Comparison of ENCODE assay signal across 14 cellular contexts in the genomic region with DNA sequence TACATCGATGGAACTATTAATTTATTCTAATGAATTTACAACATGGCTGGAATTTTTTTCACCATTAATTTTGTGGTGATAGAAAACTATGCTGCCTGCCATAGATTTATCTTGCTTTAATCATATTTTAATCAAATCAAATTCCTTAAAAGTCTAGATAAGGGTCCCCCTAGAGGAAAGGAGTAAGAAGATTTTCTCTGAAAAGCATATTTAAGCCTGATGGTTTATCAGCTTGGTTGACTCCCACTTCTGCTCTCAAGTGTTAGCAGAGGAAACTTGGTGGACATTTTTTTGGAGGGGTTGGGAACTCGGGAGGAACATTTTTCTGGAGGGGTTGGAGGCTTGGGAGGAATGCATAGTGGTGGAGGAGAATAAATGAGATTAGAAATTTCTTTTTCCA.
DNase-seq lines count a peak whose midpoint lies in the region; ATAC-seq and TF ChIP-seq lines count a peak whose summit lies in the region.
"Had no signal": no experiment of that assay in that cellular context is flagged by ENCODE, and none has a peak within 500 bp of the region (broad histone marks: within the 10 kb centered on the region; RNA-seq: fewer than 3 reads in every experiment).

No MANE protein-coding gene starts in this region.

- H2AFZ ChIP-seq in SK-N-SH (ENCODE audit: low read depth) (no peak overlapping the region), neuronal stem cell (ENCODE audit: low read length) (no peak overlapping the region)

- no peak overlapping the region for H3K4me3 ChIP-seq in AG04450 (ENCODE audit: low read depth, low read length)
- no peak overlapping the region for H3K4me3 ChIP-seq in SK-N-SH (ENCODE audit: low read depth in 2 of 2, low read length in 1 of 2)
- no peak overlapping the region for H3K4me3 ChIP-seq in H7 (ENCODE audit: insufficient read depth, low read depth, low read length)
- H3K4me3 ChIP-seq in neuronal stem cell (ENCODE audit: low read length in 2 of 2), result no peak overlapping the region

- H4K91ac ChIP-seq in neuronal stem cell (ENCODE audit: low read depth, low read length, poor library complexity), result no peak overlapping the region

- H3K27ac ChIP-seq in AG04450 (ENCODE audit: low read depth, low read length), result no peak overlapping the region
- H3K27ac ChIP-seq in SK-N-SH (ENCODE audit: low read depth in 2 of 2, low read length in 1 of 2), result no peak overlapping the region
- no peak overlapping the region for H3K27ac ChIP-seq in neuronal stem cell (replicated peaks; ENCODE audit: low read length)

- no peak overlapping the region for H3K14ac ChIP-seq in neuronal stem cell (ENCODE audit: low read length)

- no peak for TF ChIP-seq EP300 in SK-N-SH (IDR thresholded peaks at IDR 0.05; ENCODE audit: borderline replicate concordance in 1 of 2, low read depth in 1 of 2, low read length in 1 of 2)

- no peak for TF ChIP-seq RAD21 in SK-N-SH (IDR thresholded peaks at IDR 0.05; ENCODE audit: low read length)

- 15% methylated on average over 2 of the region's 2 CpGs for WGBS in SK-N-SH (ENCODE audit: low lambda C conversion rate)
- WGBS in neuronal stem cell (ENCODE audit: extremely low coverage in 2 of 2, insufficient read length in 2 of 2, insufficient replicate concordance in 1 of 2), 2 donors, result no CpG with 5 or more reads among the region's 2 CpGs

- CTCF ChIA-PET in AG04450 (lab: Charles Lee) (interaction anchor here (0.7 to 1.5 kb wide), 2 partner anchors 184 to 600 kb away, joined by 3 to 7 read pairs; no protein-coding TSS in a partner anchor), SK-N-SH (lab: Yijun Ruan, JAX) (interaction anchor here (0.8 to 0.9 kb wide), 2 partner anchors 61 to 185 kb away, joined by 3 read pairs; no protein-coding TSS in a partner anchor)

- H3K4ac ChIP-seq in neuronal stem cell (ENCODE audit: low read length), result no peak overlapping the region

- no peaks in the 10 kb centered on the region for H3K27me3 ChIP-seq in AG04450 (ENCODE audit: control insufficient read depth, insufficient read depth, low read length)
- no peaks in the 10 kb centered on the region for H3K27me3 ChIP-seq in SK-N-SH (ENCODE audit: insufficient read depth)
- H3K27me3 ChIP-seq in H7 (ENCODE audit: control insufficient read depth, insufficient read depth, low read length), result no peaks in the 10 kb centered on the region
- H3K27me3 ChIP-seq in neuronal stem cell (ENCODE audit: control insufficient read depth in 3 of 3, insufficient read depth in 3 of 3, low read depth in 1 of 3, low read length in 3 of 3), result no peaks in the 10 kb centered on the region

- no peaks in the 10 kb centered on the region for H4K20me1 ChIP-seq in SK-N-SH (ENCODE audit: insufficient read depth)

- no peaks in the 10 kb centered on the region for H3F3A ChIP-seq in SK-N-SH (replicated peaks; ENCODE audit: insufficient read depth)

- H3K27ac Mint-ChIP-seq in HFFc6, result no peak overlapping the region
- H3K27ac Mint-ChIP-seq: activated CD8-positive, alpha-beta T cell treated with anti-CD3 and anti-CD28 coated beads for 36 hours; naive thymus-derived CD8-positive, alpha-beta T cell had no signal

- H3K23ac ChIP-seq in neuronal stem cell (ENCODE audit: low read depth, low read length, poor library complexity), result no peak overlapping the region

- no peak for ATAC-seq in HG03520 (IDR thresholded peaks at IDR 0.05; ENCODE audit: unreplicated experiment)
- ATAC-seq: activated CD8-positive, alpha-beta T cell treated with anti-CD3 and anti-CD28 coated beads for 36 hours; naive thymus-derived CD8-positive, alpha-beta T cell had no signal

- peaks cover 19% of the 10 kb centered on the region for H3K27me3 Mint-ChIP-seq in HFFc6 (ENCODE audit: insufficient read depth)

- no peaks in the 10 kb centered on the region for H3K36me3 Mint-ChIP-seq in HFFc6 (ENCODE audit: low read depth)
- H3K36me3 Mint-ChIP-seq: naive thymus-derived CD8-positive, alpha-beta T cell had no signal

- H2BK12ac ChIP-seq in neuronal stem cell (ENCODE audit: low read length), result no peak overlapping the region

- H2BK120ac ChIP-seq in neuronal stem cell (ENCODE audit: low read depth, low read length), result no peak overlapping the region

- H3K4me2 ChIP-seq in SK-N-SH, result no peak overlapping the region
- no peak overlapping the region for H3K4me2 ChIP-seq in neuronal stem cell (ENCODE audit: insufficient read depth, low read length, poor library complexity, severe bottlenecking)

- H3K36me3 ChIP-seq in SK-N-SH (replicated peaks in 1 of 2; ENCODE audit: control insufficient read depth in 1 of 2, insufficient read depth in 2 of 2, low read length in 1 of 2) (no peaks in the 10 kb centered on the region), H7 (replicated peaks; ENCODE audit: control insufficient read depth, insufficient read depth, low read length) (no peaks in the 10 kb centered on the region), neuronal stem cell (replicated peaks in 1 of 2; ENCODE audit: control insufficient read depth in 2 of 2, insufficient read depth in 2 of 2, low read length in 2 of 2) (no peaks in the 10 kb centered on the region)

- H3K9me3 ChIP-seq in AG04450 (ENCODE audit: control insufficient read depth, insufficient read depth, low read length), result no peaks in the 10 kb centered on the region
- no peaks in the 10 kb centered on the region for H3K9me3 ChIP-seq in SK-N-SH
- no peaks in the 10 kb centered on the region for H3K9me3 ChIP-seq in neuronal stem cell (replicated peaks in 1 of 2; ENCODE audit: control insufficient read depth in 2 of 2, insufficient read depth in 1 of 2, low read depth in 1 of 2, low read length in 2 of 2)

- H3K9ac ChIP-seq in SK-N-SH (no peak overlapping the region), neuronal stem cell (ENCODE audit: low read depth, low read length, poor library complexity) (no peak overlapping the region)

- no peaks in the 10 kb centered on the region for H3K9me3 Mint-ChIP-seq in HFFc6
- H3K9me3 Mint-ChIP-seq: activated CD8-positive, alpha-beta T cell treated with anti-CD3 and anti-CD28 coated beads for 36 hours; naive thymus-derived CD8-positive, alpha-beta T cell had no signal

- no peaks in the 10 kb centered on the region for H3K79me2 ChIP-seq in SK-N-SH (ENCODE audit: insufficient read depth)

- POLR2A ChIA-PET in AG04450 (lab: Yijun Ruan, JAX) (no interaction called here), SK-N-SH (lab: Yijun Ruan, JAX) (no interaction called here)

- H2BK5ac ChIP-seq in neuronal stem cell (ENCODE audit: low read length), result no peak overlapping the region

- H3K18ac ChIP-seq in neuronal stem cell (ENCODE audit: low read length), result no peak overlapping the region

- TF ChIP-seq CTCF in AG04450 (IDR thresholded peaks at IDR 0.05; ENCODE audit: low read depth, low read length) (0 out of 2 replicates have a peak, but pooled peaks have one; percentile 26), HFFc6 (IDR thresholded peaks at IDR 0.05) (peak; percentile 43), SK-N-SH (IDR thresholded peaks at IDR 0.05) (peak; percentile 39)

- no peak overlapping the region for H4K8ac ChIP-seq in neuronal stem cell (ENCODE audit: low read depth, low read length)

- H3K9me2 ChIP-seq in SK-N-SH, result no peaks in the 10 kb centered on the region

- no peak overlapping the region for H2AK5ac ChIP-seq in neuronal stem cell (ENCODE audit: low read depth, low read length)

- no peaks in the 10 kb centered on the region for H3K4me1 Mint-ChIP-seq in HFFc6 (ENCODE audit: low read depth)

- no peak overlapping the region for H3K4me3 Mint-ChIP-seq in HFFc6
- H3K4me3 Mint-ChIP-seq: activated CD8-positive, alpha-beta T cell treated with anti-CD3 and anti-CD28 coated beads for 36 hours; naive thymus-derived CD8-positive, alpha-beta T cell had no signal

- H3K4me1 ChIP-seq in SK-N-SH (ENCODE audit: control insufficient read depth in 1 of 2, insufficient read depth in 2 of 2, low read depth in 1 of 2, low read length in 1 of 2) (peaks cover 0 to 2% of the 10 kb centered on the region in 2 experiments; a peak in 1 of 4 replicates), neuronal stem cell (ENCODE audit: control insufficient read depth in 2 of 2, insufficient read depth in 1 of 2, low read depth in 1 of 2, low read length in 2 of 2) (no peaks in the 10 kb centered on the region)

- DNase-seq in AG04450 (ENCODE audit: low read depth, low spot score) (no peak), HFFc6 (no peak), SK-N-SH (peak; percentile 14), germinal center (ENCODE audit: low spot score) (peak; percentile 11), CD1c-positive myeloid dendritic cell (ENCODE audit: extremely low spot score) (no peak), H7 (no peak), neuronal stem cell (ENCODE audit: low spot score) (no peak)
- DNase-seq: activated CD8-positive, alpha-beta T cell treated with anti-CD3 and anti-CD28 coated beads for 36 hours; amniotic stem cell; islet precursor cell; naive thymus-derived CD8-positive, alpha-beta T cell; NCI-H1930; stimulated activated naive CD4-positive, alpha-beta T cell treated with Interleukin-2 at 50 U/mL for 16 hours had no signal

- H2BK15ac ChIP-seq in neuronal stem cell (ENCODE audit: low read length), result no peak overlapping the region

- H3K79me1 ChIP-seq in neuronal stem cell (ENCODE audit: low read depth, low read length), result no peaks in the 10 kb centered on the region

TF ChIP-seq in SK-N-SH, 30 proteins besides CTCF, POLR2A, EP300 and RAD21:
- no peak for TF ChIP-seq TAF1 (IDR thresholded peaks at IDR 0.05; ENCODE audit: borderline replicate concordance, low read depth, low read length)
- TF ChIP-seq POLR2AphosphoS5 (IDR thresholded peaks at IDR 0.05; ENCODE audit: low read depth, low read length), result no peak
- no peak for TF ChIP-seq TEAD4 (IDR thresholded peaks at IDR 0.05; ENCODE audit: borderline replicate concordance, insufficient read depth)
- TF ChIP-seq NFIC (IDR thresholded peaks at IDR 0.05; ENCODE audit: borderline replicate concordance), result no peak

Comparison
In these comparisons a context has a peak if more than half of its experiments do, and no peak if none do; other contexts are left out.
1. DNase-seq: peak in SK-N-SH (single experiment) and germinal center (single experiment); none in AG04450 (single experiment), HFFc6 (single experiment), CD1c-positive myeloid dendritic cell (single experiment), H7 (single experiment) and neuronal stem cell (single experiment).
2. Peak in every context shown above with its lines, with median percentiles within 50 percentile points of each other: CTCF ChIP-seq.